ENCODE assay signal across 9 cellular contexts in the genomic region with DNA sequence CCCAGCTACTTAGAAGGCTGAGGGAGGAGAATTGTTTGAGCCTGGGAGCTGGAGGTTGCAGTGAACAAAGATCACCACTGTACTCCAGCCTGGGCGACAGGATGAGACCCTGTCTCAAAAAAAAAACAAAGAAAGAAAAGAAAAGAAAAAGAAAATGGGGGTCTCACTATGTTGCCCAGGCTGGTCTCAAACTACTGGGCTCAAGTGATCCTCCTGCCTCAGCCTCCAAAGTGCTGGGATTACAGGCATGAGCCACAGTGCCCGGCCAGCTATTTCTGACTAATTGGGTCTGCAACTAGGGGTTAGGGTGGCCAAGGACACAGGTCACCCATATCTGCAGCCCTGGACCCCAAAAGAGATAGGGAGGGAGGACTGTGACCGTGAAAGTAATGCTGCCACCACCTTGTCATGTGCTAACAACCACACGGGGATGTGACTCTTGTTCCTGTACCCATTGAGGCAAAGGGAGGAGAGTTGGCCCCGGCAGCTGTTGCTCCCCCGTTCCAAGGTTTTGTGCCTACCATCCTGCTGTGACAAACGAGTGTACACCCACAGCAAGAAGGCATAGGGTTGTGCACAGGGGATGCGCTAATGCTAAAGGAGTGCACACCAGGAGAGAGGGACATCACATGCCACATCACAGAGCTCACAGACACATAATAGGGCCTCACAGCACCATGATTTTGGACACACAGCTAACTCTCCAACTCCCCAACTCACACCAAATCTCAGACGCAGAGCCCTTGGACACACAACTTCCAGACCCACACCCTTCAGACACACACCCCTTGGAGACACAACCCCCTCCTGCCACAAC. TPM values are rescaled to one million over a fixed set of nuclear protein-coding genes. Genes with fewer than 3 reads are reported as not detected.
A peak's percentile ranks its signal among the peaks of the same experiment; 100 is the strongest.
DNase-seq lines count a peak whose midpoint lies in the region; ATAC-seq and TF ChIP-seq lines count a peak whose summit lies in the region.
"Had no signal": no experiment of that assay in that cellular context is flagged by ENCODE, and none has a peak within 500 bp of the region (broad histone marks: within the 10 kb centered on the region; RNA-seq: fewer than 3 reads in every experiment).

No MANE protein-coding gene starts in this region.

- H3K79me2 ChIP-seq in OCI-LY7 (ENCODE audit: insufficient read depth, low read depth, low read length) = peaks cover 57% of the 10 kb centered on the region
- H3K79me2 ChIP-seq in hepatocyte = no peaks in the 10 kb centered on the region

- no peaks in the 10 kb centered on the region for H3K27me3 Mint-ChIP-seq in activated naive CD4-positive, alpha-beta T cell treated with anti-CD3 and anti-CD28 coated beads, Interleukin-2, amount 50 U/mL, for 24 hours
- no peaks in the 10 kb centered on the region for H3K27me3 Mint-ChIP-seq in CD4-positive, alpha-beta T cell

- H3K27me3 ChIP-seq in hepatocyte (no peaks in the 10 kb centered on the region), subcutaneous abdominal adipose tissue (ENCODE audit: control insufficient read depth in 5 of 5, insufficient read depth in 4 of 5, low read length in 5 of 5) (no peaks in the 10 kb centered on the region)
- H3K27me3 ChIP-seq in CD4-positive, alpha-beta T cell (ENCODE audit: control insufficient read depth, insufficient read depth, low read length) = no peaks in the 10 kb centered on the region

- H3K9me3 Mint-ChIP-seq in activated naive CD4-positive, alpha-beta T cell treated with anti-CD3 and anti-CD28 coated beads, Interleukin-2, amount 50 U/mL, for 24 hours = no peaks in the 10 kb centered on the region
- no peaks in the 10 kb centered on the region for H3K9me3 Mint-ChIP-seq in CD4-positive, alpha-beta T cell

- TSS peak; percentile 87 for BruUV-seq in OCI-LY7 (replicated peaks; lab: Mats Ljungman, UMichigan)

- H3K4me3 ChIP-seq in OCI-LY7 (ENCODE audit: low read depth, low read length, poor library complexity, severe bottlenecking) = peak overlapping the region; percentile 93
- no peak overlapping the region for H3K4me3 ChIP-seq in hepatocyte
- peak overlapping the region; percentile 11 to 53 (median 36) for H3K4me3 ChIP-seq in subcutaneous abdominal adipose tissue (ENCODE audit: low read depth in 1 of 5, low read length in 5 of 5)

- H4K20me1 ChIP-seq in OCI-LY7 (ENCODE audit: insufficient read depth, low read length) (peaks cover 12% of the 10 kb centered on the region; the same call in 1 of the 2 replicates), hepatocyte (ENCODE audit: insufficient read depth, poor library complexity, severe bottlenecking) (no peaks in the 10 kb centered on the region)

- POLR2A ChIA-PET in OCI-LY7 (lab: Charles Lee) = interaction anchor here (0.6 to 7.6 kb wide), 9 partner anchors 12 to 107 kb away, joined by 3 to 201 read pairs (median 3); a partner anchor contains a TSS
- POLR2A ChIA-PET in CD4-positive, alpha-beta T cell (lab: Charles Lee) = interaction anchor here (1.1 kb wide), 1 partner anchor 29 kb away, joined by 3 read pairs; no protein-coding TSS in a partner anchor

- H3K4me1 ChIP-seq in OCI-LY7 (ENCODE audit: insufficient read depth, low read length, poor library complexity, severe bottlenecking) (peaks cover 71% of the 10 kb centered on the region), hepatocyte (ENCODE audit: insufficient read depth) (peaks cover 10% of the 10 kb centered on the region), subcutaneous abdominal adipose tissue (ENCODE audit: control insufficient read depth in 5 of 5, insufficient read depth in 5 of 5, low read length in 5 of 5) (peaks cover 0 to 36% (median 35%) of the 10 kb centered on the region in 5 donors)

- CTCF ChIA-PET in OCI-LY7 (lab: Charles Lee; ENCODE audit: unreplicated experiment) = interaction anchor here (0.5 to 2.1 kb wide), 3 partner anchors 11 to 318 kb away, joined by 7 to 10 read pairs (median 8); no protein-coding TSS in a partner anchor
- CTCF ChIA-PET in CD4-positive, alpha-beta T cell (lab: Charles Lee) = interaction anchor here (1.4 kb wide), 1 partner anchor 23 kb away, joined by 4 read pairs; no protein-coding TSS in a partner anchor

- DNase-seq in activated naive CD4-positive, alpha-beta T cell (lab: John Stamatoyannopoulos, UW) = no peak
- peak; percentile 58 for DNase-seq in OCI-LY7 (ENCODE audit: low spot score)
- DNase-seq in hepatocyte (ENCODE audit: low spot score) = no peak
- no peak for DNase-seq in activated gamma-delta T cell (lab: John Stamatoyannopoulos, UW)
- no peak for DNase-seq in stimulated activated CD4-positive, alpha-beta T cell treated with anti-CD3 and anti-CD28 coated beads, Interleukin-4, amount 100 ng/mL, for 4 hours
- no peak for DNase-seq in CD4-positive, alpha-beta T cell

- no peak overlapping the region for H3K27ac Mint-ChIP-seq in activated naive CD4-positive, alpha-beta T cell treated with anti-CD3 and anti-CD28 coated beads, Interleukin-2, amount 50 U/mL, for 24 hours
- no peak overlapping the region for H3K27ac Mint-ChIP-seq in CD4-positive, alpha-beta T cell

- intact Hi-C loops in OCI-LY7 (cut with micrococcal nuclease; ENCODE audit: unreplicated experiment) = loop anchor here (1.0 to 10.0 kb wide), 4 partner anchors 9 to 645 kb away; a partner anchor contains a TSS
- intact Hi-C loops in CD4-positive, alpha-beta T cell (cut with DNase I, micrococcal nuclease) = no loop called here

- ATAC-seq in CD4-positive, alpha-beta T cell (ENCODE audit: poor library complexity) = no peak

- TF ChIP-seq CTCF in OCI-LY7 (conservative IDR thresholded peaks at IDR 0.05; ENCODE audit: low read length) (no peak), hepatocyte (IDR thresholded peaks at IDR 0.05; ENCODE audit: poor library complexity) (no peak)
- no peak for TF ChIP-seq CTCF in CD4-positive, alpha-beta T cell (IDR thresholded peaks at IDR 0.05)

- H3K36me3 ChIP-seq in OCI-LY7 (ENCODE audit: insufficient read depth, low read length) (peaks cover 51% of the 10 kb centered on the region), hepatocyte (replicated peaks; ENCODE audit: insufficient read depth, low read depth) (no peaks in the 10 kb centered on the region), subcutaneous abdominal adipose tissue (ENCODE audit: control insufficient read depth in 5 of 5, insufficient read depth in 5 of 5, low read length in 5 of 5) (no peaks in the 10 kb centered on the region)

- no peaks in the 10 kb centered on the region for H3K9me3 ChIP-seq in OCI-LY7 (ENCODE audit: low read length)
- no peaks in the 10 kb centered on the region for H3K9me3 ChIP-seq in hepatocyte (ENCODE audit: low read depth)
- H3K9me3 ChIP-seq in subcutaneous abdominal adipose tissue (ENCODE audit: control insufficient read depth in 5 of 5, low read length in 5 of 5) = no peaks in the 10 kb centered on the region
- no peaks in the 10 kb centered on the region for H3K9me3 ChIP-seq in CD4-positive, alpha-beta T cell (ENCODE audit: control insufficient read depth, low read length)

- WGBS in hepatocyte (ENCODE audit: low lambda C conversion rate, missing lambda C conversion rate) = 84% methylated on average over 9 of the region's 9 CpGs

- peaks cover 19% of the 10 kb centered on the region for H3K4me1 Mint-ChIP-seq in activated naive CD4-positive, alpha-beta T cell treated with anti-CD3 and anti-CD28 coated beads, Interleukin-2, amount 50 U/mL, for 24 hours
- H3K4me1 Mint-ChIP-seq in CD4-positive, alpha-beta T cell (ENCODE audit: low read depth) = peaks cover 21% of the 10 kb centered on the region

- H3K9me2 ChIP-seq in OCI-LY7 (ENCODE audit: insufficient read depth, low read length) = no peaks in the 10 kb centered on the region
- no peaks in the 10 kb centered on the region for H3K9me2 ChIP-seq in hepatocyte (replicated peaks; ENCODE audit: insufficient read depth)

- H2AFZ ChIP-seq in OCI-LY7 (ENCODE audit: low read length) = no peak overlapping the region
- no peak overlapping the region for H2AFZ ChIP-seq in hepatocyte

- H3K4me2 ChIP-seq in OCI-LY7 (ENCODE audit: low read length) = peak overlapping the region; percentile 100
- H3K4me2 ChIP-seq in hepatocyte = peak overlapping the region; percentile 86

- peak overlapping the region; percentile 75 for H3K4me3 Mint-ChIP-seq in activated naive CD4-positive, alpha-beta T cell treated with anti-CD3 and anti-CD28 coated beads, Interleukin-2, amount 50 U/mL, for 24 hours
- no peak overlapping the region for H3K4me3 Mint-ChIP-seq in CD4-positive, alpha-beta T cell

- peak overlapping the region in 1 of 5 donors; percentile 25 for H3K9ac ChIP-seq in subcutaneous abdominal adipose tissue (ENCODE audit: low read length in 5 of 5)

- H3K27ac ChIP-seq in OCI-LY7 (ENCODE audit: low read depth, low read length, poor library complexity, severe bottlenecking) = peak overlapping the region; percentile 98
- H3K27ac ChIP-seq in hepatocyte = no peak overlapping the region
- H3K27ac ChIP-seq in subcutaneous abdominal adipose tissue (ENCODE audit: low read depth, low read length) = no peak overlapping the region
- H3K27ac ChIP-seq in CD4-positive, alpha-beta T cell (ENCODE audit: low read depth, low read length) = no peak overlapping the region
- H3K27ac ChIP-seq: VCaP had no signal

- no peaks in the 10 kb centered on the region for H3K36me3 Mint-ChIP-seq in activated naive CD4-positive, alpha-beta T cell treated with anti-CD3 and anti-CD28 coated beads, Interleukin-2, amount 50 U/mL, for 24 hours
- peaks cover 6% of the 10 kb centered on the region for H3K36me3 Mint-ChIP-seq in CD4-positive, alpha-beta T cell (ENCODE audit: low read depth)

RNA-seq across cellular contexts. Expression of a gene that starts 0.6 kb away (rescaled TPM):
- 175 and 201 TPM in 2 replicates for total RNA-seq in OCI-LY7 (2014; rRNA removed; shearing (Covaris generic))
- total RNA-seq in OCI-LY7 (2022) = 295 and 304 TPM in 2 replicates
- total RNA-seq in hepatocyte = 0.32 and 0.70 TPM in 2 replicates
- 2.6 and 3.7 TPM in 2 replicates for polyA plus RNA-seq in hepatocyte
- total RNA-seq in CD4-positive, alpha-beta T cell = 1 to 10 TPM; 1.9 to 3.0 TPM

RNA-seq across cellular contexts. Expression of a gene that starts 22.5 kb away (rescaled TPM):
- total RNA-seq in OCI-LY7 (2014; rRNA removed; shearing (Covaris generic)) = 31.0 and 39.8 TPM in 2 replicates
- total RNA-seq in OCI-LY7 (2022) (35.2 and 40.2 TPM in 2 replicates), hepatocyte (13.1 and 13.7 TPM in 2 replicates)
- 25.6 and 34.2 TPM in 2 replicates for polyA plus RNA-seq in hepatocyte
- total RNA-seq in CD4-positive, alpha-beta T cell = 10 to 100 TPM; 12.0 to 15.0 TPM

RNA-seq across cellular contexts. Expression of a gene that starts 22.6 kb away (rescaled TPM):
- total RNA-seq in OCI-LY7 (2014; rRNA removed; shearing (Covaris generic)) = 103 and 105 TPM in 2 replicates
- 114 and 115 TPM in 2 replicates for total RNA-seq in OCI-LY7 (2022)
- total RNA-seq in hepatocyte = 35.1 and 44.7 TPM in 2 replicates
- polyA plus RNA-seq in hepatocyte = 85.7 and 88.3 TPM in 2 replicates
- total RNA-seq in CD4-positive, alpha-beta T cell = 10 to 100 TPM; 36.3 to 37.2 TPM

RNA-seq across cellular contexts. Expression of a gene that starts 31.2 kb away (rescaled TPM):
- total RNA-seq in OCI-LY7 (2014; rRNA removed; shearing (Covaris generic)) = 28.4 and 31.2 TPM in 2 replicates
- total RNA-seq in OCI-LY7 (2022) (38.1 and 40.5 TPM in 2 replicates), hepatocyte (19.6 and 22.1 TPM in 2 replicates)
- 48.5 and 51.3 TPM in 2 replicates for polyA plus RNA-seq in hepatocyte
- total RNA-seq in CD4-positive, alpha-beta T cell = 10 to 100 TPM in 1 of 2 experiments, 1 to 10 TPM in 1; 8.2 to 10.9 TPM

RNA-seq across cellular contexts. Expression of a gene that starts 33.8 kb away (rescaled TPM):
- 28.6 and 29.7 TPM in 2 replicates for total RNA-seq in OCI-LY7 (2014; rRNA removed; shearing (Covaris generic))
- total RNA-seq in OCI-LY7 (2022) = 21.2 and 27.3 TPM in 2 replicates
- 6.1 and 9.0 TPM in 2 replicates for total RNA-seq in hepatocyte
- 5.2 and 10.4 TPM in 2 replicates for polyA plus RNA-seq in hepatocyte
- 10 to 100 TPM; 10.5 to 11.5 TPM for total RNA-seq in CD4-positive, alpha-beta T cell

Comparison
In these comparisons a context has a peak if more than half of its experiments do, and no peak if none do; other contexts are left out.
1. RNA of a gene that starts 0.6 kb away (total RNA-seq): 175 to 304 TPM in OCI-LY7; 1.9 to 3.0 TPM in CD4-positive, alpha-beta T cell and 0.32 to 0.70 TPM in hepatocyte; every median in the first group is over 10 times any median in the second.